ENCODE assay signal across 10 cellular contexts in genomic region chr14:46250113-46250703, GRCh38.
DNase-seq lines count a peak whose midpoint lies in the region; TF ChIP-seq lines count a peak whose summit lies in the region.
"Had no signal": no experiment of that assay in that cellular context is flagged by ENCODE, and none has a peak within 500 bp of the region (broad histone marks: within the 10 kb centered on the region; RNA-seq: fewer than 3 reads in every experiment).

No MANE protein-coding gene starts in this region.

- peak in 2 of 3 experiments; percentile 7 to 53 for DNase-seq in NCI-H1417 (lab: John Stamatoyannopoulos, UW)
- DNase-seq in NCI-H1417 treated with DMSO at 0.1 percent for 48 hours (lab: John Stamatoyannopoulos, UW) = no peak
- peak; percentile 18 for DNase-seq in NAMALWA (ENCODE audit: low spot score)
- DNase-seq in endodermal cell = no peak
- DNase-seq in pons (ENCODE audit: low spot score) = peak; percentile 47
- DNase-seq in activated T-cell treated with anti-CD3 and anti-CD28 coated beads, Interleukin-2, amount 50 U/mL, for 48 hours = no peak
- no peak for DNase-seq in lower leg skin (ENCODE audit: low spot score in 2 of 2)
- DNase-seq in cerebellar nuclear complex (lab: John Stamatoyannopoulos, UW) = no peak

- no peaks in the 10 kb centered on the region for H3K27me3 ChIP-seq in endodermal cell (ENCODE audit: control insufficient read depth, insufficient read depth, low read length, poor library complexity, severe bottlenecking)
- H3K27me3 ChIP-seq: BLaER1 had no signal

- no peak overlapping the region for H3K9ac ChIP-seq in endodermal cell (ENCODE audit: extremely low read depth, low read length, poor library complexity, severe bottlenecking)
- H3K9ac ChIP-seq: BLaER1 had no signal

- TF ChIP-seq POLR2A in lower leg skin (IDR thresholded peaks at IDR 0.05) = no peak

- H3K4me1 Mint-ChIP-seq in endodermal cell = no peaks in the 10 kb centered on the region

- H3K27me3 Mint-ChIP-seq in endodermal cell (ENCODE audit: insufficient read depth) = no peaks in the 10 kb centered on the region
- H3K27me3 Mint-ChIP-seq: stimulated activated naive CD8-positive, alpha-beta T cell treated with anti-CD3 and anti-CD28 coated beads, Interleukin-15, Interleukin-2, amounts not matched to agents 100 ng/mL and 50 ng/mL, for 24 hours had no signal

- peaks cover 4% of the 10 kb centered on the region for H3K36me3 Mint-ChIP-seq in endodermal cell (ENCODE audit: low read depth)

- no peaks in the 10 kb centered on the region for H3K4me1 ChIP-seq in endodermal cell (ENCODE audit: control insufficient read depth, insufficient read depth, low read length)
- H3K4me1 ChIP-seq: BLaER1 had no signal

- H3K27ac ChIP-seq in endodermal cell (ENCODE audit: low read depth, low read length) = no peak overlapping the region
- H3K27ac ChIP-seq: BLaER1 had no signal

- H3K4me3 ChIP-seq in endodermal cell (ENCODE audit: low read length) (no peak overlapping the region), lower leg skin (ENCODE audit: low read depth, poor library complexity, severe bottlenecking) (no peak overlapping the region)
- H3K4me3 ChIP-seq: BLaER1 had no signal

- intact Hi-C loops in lower leg skin (cut with DNase I; ENCODE audit: low total_unique reads) = no loop called here

- no peak overlapping the region for H3K4me3 Mint-ChIP-seq in endodermal cell
- H3K4me3 Mint-ChIP-seq: stimulated activated naive CD8-positive, alpha-beta T cell treated with anti-CD3 and anti-CD28 coated beads, Interleukin-15, Interleukin-2, amounts not matched to agents 100 ng/mL and 50 ng/mL, for 24 hours had no signal

- H3K36me3 ChIP-seq in endodermal cell (ENCODE audit: control insufficient read depth, insufficient read depth, low read length) = no peaks in the 10 kb centered on the region
- H3K36me3 ChIP-seq: BLaER1 had no signal

- H3K9me3 Mint-ChIP-seq in endodermal cell = peaks cover 6% of the 10 kb centered on the region

- H3K27ac Mint-ChIP-seq in endodermal cell = no peak overlapping the region
- H3K27ac Mint-ChIP-seq: stimulated activated naive CD8-positive, alpha-beta T cell treated with anti-CD3 and anti-CD28 coated beads, Interleukin-15, Interleukin-2, amounts not matched to agents 100 ng/mL and 50 ng/mL, for 24 hours had no signal

- H3K9me3 ChIP-seq in endodermal cell (ENCODE audit: control insufficient read depth, low read length) = peaks cover 8% of the 10 kb centered on the region

- TF ChIP-seq CTCF in endodermal cell (conservative IDR thresholded peaks at IDR 0.05) (peak; percentile 83), lower leg skin (IDR thresholded peaks at IDR 0.05) (no peak)

Comparison
In these comparisons a context has a peak if more than half of its experiments do, and no peak if none do; other contexts are left out.
1. DNase-seq: peak in NCI-H1417 (2 of 3), NAMALWA (single experiment) and pons (single experiment); none in NCI-H1417 treated with DMSO at 0.1 percent for 48 hours (single experiment), endodermal cell (single experiment), activated T-cell treated with anti-CD3 and anti-CD28 coated beads, Interleukin-2, amount 50 U/mL, for 48 hours (0 of 2), lower leg skin (0 of 2) and cerebellar nuclear complex (0 of 2).